Comparison of ENCODE assay signal across 9 cellular contexts in the genomic region with DNA sequence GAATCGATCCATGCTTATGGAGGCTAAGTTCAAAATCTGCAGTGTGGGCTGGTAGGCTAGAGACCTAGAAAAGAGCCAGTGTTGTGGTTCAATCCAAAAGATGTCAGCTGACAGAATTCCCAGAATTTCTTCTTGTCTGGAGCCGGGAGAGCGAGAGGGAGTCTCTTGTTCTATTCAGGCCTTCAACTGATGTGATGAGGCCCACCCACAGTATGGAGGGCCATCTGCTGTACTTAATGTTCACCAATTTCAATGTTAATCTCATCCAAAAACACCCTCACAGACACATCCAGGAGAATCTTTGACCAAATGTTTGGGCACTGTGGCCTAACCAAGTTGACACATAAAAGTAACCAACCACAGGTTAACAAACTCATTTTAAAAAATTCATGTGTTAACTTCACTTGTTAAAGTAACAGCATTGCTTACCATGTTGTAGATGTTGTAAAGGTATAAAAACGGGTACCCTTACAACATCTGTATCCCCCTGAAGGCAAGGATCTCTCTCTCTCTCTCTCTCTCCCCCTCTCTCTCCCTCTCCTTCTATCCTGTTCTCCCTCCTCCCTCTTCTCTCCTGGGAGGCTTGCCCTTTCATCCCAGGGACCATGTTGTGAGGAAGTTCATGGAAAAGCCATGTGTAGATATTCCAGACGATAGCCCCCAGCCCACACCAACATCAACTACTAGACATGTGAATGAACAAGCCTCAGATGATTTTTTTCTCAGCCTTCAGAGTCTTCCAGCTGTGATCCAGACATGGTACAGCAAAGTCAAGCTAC.
DNase-seq lines count a peak whose midpoint lies in the region; ATAC-seq, FAIRE-seq and TF ChIP-seq lines count a peak whose summit lies in the region.
"Had no signal": no experiment of that assay in that cellular context is flagged by ENCODE, and none has a peak within 500 bp of the region (broad histone marks: within the 10 kb centered on the region; RNA-seq: fewer than 3 reads in every experiment).

No MANE protein-coding gene starts in this region.

- H3K9ac ChIP-seq in BLaER1 treated with 17β-estradiol and CSF1 and Interleukin-3, amounts not matched to agents 10 nM and 100 nM: peak overlapping the region; percentile 73 to 86 (median 76); a peak in 20 of 22 replicates
- H3K9ac ChIP-seq in MM.1S (ENCODE audit: low read length): peak overlapping the region; percentile 78; the same call in 1 of the 2 replicates

- H3K27ac ChIP-seq in BLaER1 treated with 17β-estradiol and CSF1 and Interleukin-3, amounts not matched to agents 10 nM and 100 nM: peak overlapping the region; percentile 76 to 94 (median 88); a peak in 21 of 22 replicates
- peak overlapping the region; percentile 95; the same call in 1 of the 2 replicates for H3K27ac ChIP-seq in MM.1S (ENCODE audit: low read length)
- H3K27ac ChIP-seq in coronary artery: peak overlapping the region; percentile 90 to 98
- H3K27ac ChIP-seq in pancreas: peak overlapping the region; percentile 88 to 98 (median 92)

- no peak for ATAC-seq in pancreas
- no peak for ATAC-seq in HG02938 (IDR thresholded peaks at IDR 0.05; ENCODE audit: unreplicated experiment)
- no peak for ATAC-seq in GM19328 (IDR thresholded peaks at IDR 0.05; ENCODE audit: unreplicated experiment)

- no peaks in the 10 kb centered on the region for H4K20me1 ChIP-seq in BLaER1 treated with 17β-estradiol and CSF1 and Interleukin-3, amounts not matched to agents 10 nM and 100 nM
- H4K20me1 ChIP-seq in MM.1S (ENCODE audit: insufficient read depth, low read length): no peaks in the 10 kb centered on the region

- H3K9me3 ChIP-seq in BLaER1 treated with 17β-estradiol and CSF1 and Interleukin-3, amounts not matched to agents 10 nM and 100 nM (replicated peaks in 1 of 11): no peaks in the 10 kb centered on the region
- H3K9me3 ChIP-seq in MM.1S (replicated peaks; ENCODE audit: insufficient read depth, low read length) (no peaks in the 10 kb centered on the region), pancreas (no peaks in the 10 kb centered on the region)

- H3K9me2 ChIP-seq in MM.1S (replicated peaks; ENCODE audit: insufficient read depth, low read length): no peaks in the 10 kb centered on the region

- H2AFZ ChIP-seq in MM.1S (ENCODE audit: low read length): peak overlapping the region; percentile 80

- FAIRE-seq in pancreas (lab: Jason Lieb, UNC): no peak

- intact Hi-C loops in pancreas (cut with DNase I): no loop called here

- DNase-seq in MM.1S (no peak), coronary artery (ENCODE audit: low spot score) (no peak), pancreas (no peak), NCI-H146 treated with DMSO at 0.1 percent for 48 hours (lab: John Stamatoyannopoulos, UW; ENCODE audit: unreplicated experiment) (no peak), NCI-H2107 (lab: John Stamatoyannopoulos, UW) (no peak)
- DNase-seq: central memory CD4-positive, alpha-beta T cell had no signal

- TF ChIP-seq CTCF in MM.1S (IDR thresholded peaks at IDR 0.05; ENCODE audit: low read length) (no peak), coronary artery (IDR thresholded peaks at IDR 0.05) (no peak), pancreas (IDR thresholded peaks at IDR 0.05) (no peak)

- no peaks in the 10 kb centered on the region for H3K27me3 ChIP-seq in BLaER1 treated with 17β-estradiol and CSF1 and Interleukin-3, amounts not matched to agents 10 nM and 100 nM
- H3K27me3 ChIP-seq in MM.1S (replicated peaks; ENCODE audit: insufficient read depth, low read length) (no peaks in the 10 kb centered on the region), pancreas (no peaks in the 10 kb centered on the region)

- H3K4me2 ChIP-seq in BLaER1 treated with 17β-estradiol and CSF1 and Interleukin-3, amounts not matched to agents 10 nM and 100 nM: peak overlapping the region; percentile 84 to 99 (median 93)
- H3K4me2 ChIP-seq in MM.1S (ENCODE audit: low read depth, low read length): peak overlapping the region; percentile 92; the same call in 1 of the 2 replicates

- peaks cover 54 to 79% (median 68%) of the 10 kb centered on the region in 10 experiments for H3K4me1 ChIP-seq in BLaER1 treated with 17β-estradiol and CSF1 and Interleukin-3, amounts not matched to agents 10 nM and 100 nM
- H3K4me1 ChIP-seq in MM.1S (ENCODE audit: low read length) (peaks cover 35% of the 10 kb centered on the region), pancreas (peaks cover 19 to 37% (median 33%) of the 10 kb centered on the region in 3 donors)

- no peaks in the 10 kb centered on the region for H3K36me3 ChIP-seq in BLaER1 treated with 17β-estradiol and CSF1 and Interleukin-3, amounts not matched to agents 10 nM and 100 nM
- H3K36me3 ChIP-seq in MM.1S (replicated peaks; ENCODE audit: insufficient read depth, low read length): no peaks in the 10 kb centered on the region
- H3K36me3 ChIP-seq in pancreas: no peaks in the 10 kb centered on the region

- H3K79me2 ChIP-seq in MM.1S (ENCODE audit: low read length): no peaks in the 10 kb centered on the region

- peak overlapping the region in 6 of 10 experiments; percentile 38 to 62 (median 54); a peak in 5 of 20 replicates for H3K4me3 ChIP-seq in BLaER1 treated with 17β-estradiol and CSF1 and Interleukin-3, amounts not matched to agents 10 nM and 100 nM
- H3K4me3 ChIP-seq in MM.1S (ENCODE audit: low read length) (no peak overlapping the region), coronary artery (peak overlapping the region; percentile 50), pancreas (no peak overlapping the region)

- 66 to 74% methylated on average over 5 of the region's 5 CpGs for whole genome bisulfite sequencing in pancreas, 2 donors

- peaks cover 32% of the 10 kb centered on the region for H3F3A ChIP-seq in MM.1S (ENCODE audit: insufficient read depth, low read length)

Comparison
In these comparisons a context has a peak if more than half of its experiments do, and no peak if none do; other contexts are left out.
1. H3K4me3 ChIP-seq: peak in BLaER1 treated with 17β-estradiol and CSF1 and Interleukin-3, amounts not matched to agents 10 nM and 100 nM (6 of 10) and coronary artery (single experiment); none in MM.1S (single experiment) and pancreas (0 of 4).
2. Peak in every context shown above with its lines, with median percentiles within 50 percentile points of each other: H3K27ac ChIP-seq.